9 cellular contexts compared by ENCODE assay signal in genomic region chr6:14212020-14212419, GRCh38.
DNase-seq lines count a peak whose midpoint lies in the region; ATAC-seq, FAIRE-seq and TF ChIP-seq lines count a peak whose summit lies in the region.
"Had no signal": no experiment of that assay in that cellular context is flagged by ENCODE, and none has a peak within 500 bp of the region (broad histone marks: within the 10 kb centered on the region; RNA-seq: fewer than 3 reads in every experiment).

No MANE protein-coding gene starts in this region.

- H3K27me3 Mint-ChIP-seq in CD4-positive, CD25-positive, alpha-beta regulatory T cell: no peaks in the 10 kb centered on the region

- no peak for TF ChIP-seq CTCF in MM.1S (IDR thresholded peaks at IDR 0.05; ENCODE audit: low read length)
- TF ChIP-seq CTCF in H1 (IDR thresholded peaks at IDR 0.05; ENCODE audit: control extremely low read depth in 1 of 3, insufficient read depth in 1 of 3, low read depth in 1 of 3, low read length in 3 of 3): no peak
- TF ChIP-seq CTCF in neural cell (IDR thresholded peaks at IDR 0.05; ENCODE audit: poor library complexity, severe bottlenecking): no peak
- TF ChIP-seq CTCF in tibial nerve (IDR thresholded peaks at IDR 0.05): no peak

- no peaks in the 10 kb centered on the region for H3K36me3 ChIP-seq in CD4-positive, CD25-positive, alpha-beta regulatory T cell (ENCODE audit: control insufficient read depth, insufficient read depth, low read length)
- H3K36me3 ChIP-seq in MM.1S (replicated peaks; ENCODE audit: insufficient read depth, low read length): no peaks in the 10 kb centered on the region
- H3K36me3 ChIP-seq in H1 (ENCODE audit: control insufficient read depth in 2 of 4, insufficient read depth in 4 of 4, low read length in 3 of 4): no peaks in the 10 kb centered on the region
- no peaks in the 10 kb centered on the region for H3K36me3 ChIP-seq in neural cell (ENCODE audit: insufficient read depth, low read length)
- H3K36me3 ChIP-seq in tibial nerve: no peaks in the 10 kb centered on the region

- no peak overlapping the region for H3K56ac ChIP-seq in H1 (replicated peaks; ENCODE audit: insufficient read length, low read depth, low read length)

- no peak overlapping the region; the same call in 1 of the 2 replicates for H2BK20ac ChIP-seq in H1 (ENCODE audit: low read length)

- peaks cover 23% of the 10 kb centered on the region for H3K4me1 ChIP-seq in CD4-positive, CD25-positive, alpha-beta regulatory T cell (ENCODE audit: control insufficient read depth, insufficient read depth, low read length, poor library complexity, severe bottlenecking)
- H3K4me1 ChIP-seq in MM.1S (ENCODE audit: low read length) (0 out of 2 replicates have a peak, but pooled peaks cover 6% of the 10 kb centered on the region), H1 (replicated peaks in 1 of 4; ENCODE audit: control insufficient read depth in 3 of 4, insufficient read depth in 4 of 4, low read length in 3 of 4) (peaks cover 4 to 14% (median 11%) of the 10 kb centered on the region in 4 experiments; a peak in 6 of 7 replicates), tibial nerve (peaks cover 4 to 17% (median 9%) of the 10 kb centered on the region in 4 donors)

- CTCF ChIA-PET in H1 (lab: Charles Lee; ENCODE audit: partially characterized antibody): interaction anchor here (0.6 to 2.4 kb wide), 24 partner anchors 12 to 1042 kb away, joined by 3 to 8 read pairs (median 3); no protein-coding TSS in a partner anchor

- no peak for FAIRE-seq in H1 (lab: Jason Lieb, UNC)

- peak overlapping the region; percentile 88; the same call in 1 of the 2 replicates for H3K18ac ChIP-seq in H1 (ENCODE audit: extremely low read depth, low read length)

- no peak overlapping the region for H3K27ac ChIP-seq in CD4-positive, CD25-positive, alpha-beta regulatory T cell (ENCODE audit: insufficient read depth, low read length, poor library complexity, severe bottlenecking)
- H3K27ac ChIP-seq in MM.1S (ENCODE audit: low read length): no peak overlapping the region
- no peak overlapping the region for H3K27ac ChIP-seq in H1 (ENCODE audit: low read depth, low read length)
- H3K27ac ChIP-seq in neural cell (ENCODE audit: low read length): no peak overlapping the region
- no peak overlapping the region for H3K27ac ChIP-seq in substantia nigra (ENCODE audit: low read depth, low read length, poor library complexity, severe bottlenecking)
- H3K27ac ChIP-seq in tibial nerve: no peak overlapping the region

- H3K79me2 ChIP-seq in MM.1S (ENCODE audit: low read length): no peaks in the 10 kb centered on the region
- no peaks in the 10 kb centered on the region for H3K79me2 ChIP-seq in H1 (ENCODE audit: control insufficient read depth in 1 of 2, insufficient read depth in 2 of 2, low read length in 2 of 2)
- H3K79me2 ChIP-seq in neural cell (replicated peaks; ENCODE audit: insufficient read depth, low read length): no peaks in the 10 kb centered on the region

- no peak overlapping the region for H3K9ac ChIP-seq in MM.1S (ENCODE audit: low read length)
- H3K9ac ChIP-seq in H1 (replicated peaks in 1 of 4; ENCODE audit: extremely low read depth in 1 of 4, low read depth in 3 of 4, low read length in 3 of 4): no peak overlapping the region
- peak overlapping the region; percentile 45 for H3K9ac ChIP-seq in neural cell (ENCODE audit: low read length)

- no peak overlapping the region for H4K8ac ChIP-seq in H1 (ENCODE audit: extremely low read depth, insufficient read depth, low read length)

- DNase-seq in CD4-positive, CD25-positive, alpha-beta regulatory T cell: no peak
- DNase-seq in MM.1S (no peak), H1 (ENCODE audit: low read depth in 1 of 2, low spot score in 2 of 2) (peak in 1 of 2 experiments; percentile 36), hippocampal formation (lab: John Stamatoyannopoulos, UW) (no peak), substantia nigra (lab: John Stamatoyannopoulos, UW) (no peak), tibial nerve (ENCODE audit: low spot score in 2 of 2) (no peak)
- DNase-seq: midbrain had no signal

- H3K4me2 ChIP-seq in MM.1S (ENCODE audit: low read depth, low read length) (peak overlapping the region; percentile 51; the same call in 1 of the 2 replicates), H1 (ENCODE audit: insufficient read depth in 1 of 2, low read depth in 2 of 2, low read length in 2 of 2) (peak overlapping the region; percentile 65 to 73), neural cell (ENCODE audit: low read length) (no peak overlapping the region)

- TF ChIP-seq RAD21 in H1 (IDR thresholded peaks at IDR 0.05 in 1 of 2, conservative IDR thresholded peaks at IDR 0.05 in 1 of 2; ENCODE audit: low read depth in 2 of 2, low read length in 2 of 2) (no peak), neural cell (conservative IDR thresholded peaks at IDR 0.05) (no peak)

- H4K91ac ChIP-seq in H1 (replicated peaks; ENCODE audit: insufficient read length, low read length): peak overlapping the region; percentile 51

- H2BK15ac ChIP-seq in H1 (ENCODE audit: low read length): no peak overlapping the region

- H3K14ac ChIP-seq in H1 (ENCODE audit: insufficient read length): no peak overlapping the region

- peaks cover 8% of the 10 kb centered on the region for H3K23me2 ChIP-seq in H1 (ENCODE audit: low read depth, low read length)

- peak overlapping the region; percentile 88 to 93 (median 90) for H3K4me3 Mint-ChIP-seq in CD4-positive, CD25-positive, alpha-beta regulatory T cell

- POLR2A ChIA-PET in H1 (lab: Charles Lee; ENCODE audit: partially characterized antibody): interaction anchor here (0.6 to 0.9 kb wide), 2 partner anchors 183 to 665 kb away, joined by 3 read pairs; no protein-coding TSS in a partner anchor

- no peak overlapping the region for H4K5ac ChIP-seq in H1 (ENCODE audit: insufficient read length, low read depth, low read length)

- H3K4me1 Mint-ChIP-seq in CD4-positive, CD25-positive, alpha-beta regulatory T cell: peaks cover 0 to 16% (median 4%) of the 10 kb centered on the region in 4 donors

- H2BK5ac ChIP-seq in H1 (ENCODE audit: low read depth, low read length): peak overlapping the region; percentile 27; the same call in 1 of the 2 replicates

- peak overlapping the region; percentile 70 for H3K4me3 ChIP-seq in CD4-positive, CD25-positive, alpha-beta regulatory T cell (ENCODE audit: low read depth, low read length)
- H3K4me3 ChIP-seq in MM.1S (ENCODE audit: low read length): no peak overlapping the region
- peak overlapping the region in 2 of 4 experiments; percentile 16 to 55; a peak in 4 of 8 replicates for H3K4me3 ChIP-seq in H1 (ENCODE audit: extremely low read depth in 1 of 4, insufficient read depth in 2 of 4, low read depth in 3 of 4, low read length in 4 of 4)
- H3K4me3 ChIP-seq in neural cell (ENCODE audit: low read length): peak overlapping the region; percentile 72
- H3K4me3 ChIP-seq in tibial nerve: peak overlapping the region in 2 of 4 donors; percentile 50 to 82

- H2BK12ac ChIP-seq in H1 (ENCODE audit: low read depth, low read length): 0 out of 2 replicates have a peak overlapping the region, but pooled peaks have one; percentile 62

- H3K27me3 ChIP-seq in CD4-positive, CD25-positive, alpha-beta regulatory T cell (ENCODE audit: control insufficient read depth, insufficient read depth, low read length): no peaks in the 10 kb centered on the region
- no peaks in the 10 kb centered on the region for H3K27me3 ChIP-seq in MM.1S (replicated peaks; ENCODE audit: insufficient read depth, low read length)
- peaks cover 0 to 17% (median 10%) of the 10 kb centered on the region in 4 experiments; a peak in 6 of 7 replicates for H3K27me3 ChIP-seq in H1 (replicated peaks in 1 of 4; ENCODE audit: control insufficient read depth in 3 of 4, extremely low read depth in 1 of 4, insufficient read depth in 3 of 4, low read length in 3 of 4)
- H3K27me3 ChIP-seq in neural cell (ENCODE audit: insufficient read depth, low read depth, low read length): no peaks in the 10 kb centered on the region
- H3K27me3 ChIP-seq in tibial nerve: no peaks in the 10 kb centered on the region

- WGBS in H1 (ENCODE audit: extremely low coverage in 1 of 2, insufficient coverage in 1 of 2, insufficient read length in 1 of 2, insufficient replicate concordance in 2 of 2, low coverage in 1 of 2, low lambda C conversion rate in 2 of 2, missing lambda C conversion rate in 1 of 2), 2 experiments: 13% methylated on average over 8 of the region's 8 CpGs; no CpG with 5 or more reads in 1 of the 2 experiments
- 68 to 69% methylated on average over 8 of the region's 8 CpGs for WGBS in tibial nerve, 2 donors

- no peak for ATAC-seq in CD4-positive, CD25-positive, alpha-beta regulatory T cell (ENCODE audit: low read depth in 2 of 2)
- ATAC-seq in GM21528 (IDR thresholded peaks at IDR 0.05; ENCODE audit: low FRiP score, unreplicated experiment): no peak

- H3K9me3 ChIP-seq in CD4-positive, CD25-positive, alpha-beta regulatory T cell (ENCODE audit: control insufficient read depth in 2 of 2, low read length in 2 of 2): no peaks in the 10 kb centered on the region
- no peaks in the 10 kb centered on the region for H3K9me3 ChIP-seq in MM.1S (replicated peaks; ENCODE audit: insufficient read depth, low read length)
- H3K9me3 ChIP-seq in H1 (ENCODE audit: insufficient read depth in 2 of 2, low read depth in 1 of 2, low read length in 1 of 2): no peaks in the 10 kb centered on the region
- no peaks in the 10 kb centered on the region for H3K9me3 ChIP-seq in neural cell (ENCODE audit: low read length)
- no peaks in the 10 kb centered on the region for H3K9me3 ChIP-seq in tibial nerve

- no peaks in the 10 kb centered on the region for H3K79me1 ChIP-seq in H1 (ENCODE audit: low read depth, low read length)

- H4K20me1 ChIP-seq in MM.1S (ENCODE audit: insufficient read depth, low read length) (no peaks in the 10 kb centered on the region), H1 (replicated peaks in 1 of 2; ENCODE audit: control insufficient read depth in 1 of 2, insufficient read depth in 2 of 2, low read length in 2 of 2) (no peaks in the 10 kb centered on the region), neural cell (ENCODE audit: insufficient read depth) (no peaks in the 10 kb centered on the region)

- H2AK5ac ChIP-seq in H1 (ENCODE audit: low read depth, low read length): 0 out of 2 replicates have a peak overlapping the region, but pooled peaks have one; percentile 41

- no peak overlapping the region for H3K23ac ChIP-seq in H1 (ENCODE audit: insufficient read length)

- TF ChIP-seq POLR2A in H1 (IDR thresholded peaks at IDR 0.05; ENCODE audit: control extremely low read depth in 1 of 2, low read depth in 2 of 2, low read length in 2 of 2) (no peak), tibial nerve (IDR thresholded peaks at IDR 0.05) (no peak)

- no peaks in the 10 kb centered on the region for H3K9me3 Mint-ChIP-seq in CD4-positive, CD25-positive, alpha-beta regulatory T cell

- H3K4ac ChIP-seq in H1 (replicated peaks; ENCODE audit: insufficient read length, low read depth, low read length): peak overlapping the region; percentile 5

- no peaks in the 10 kb centered on the region for H3K36me3 Mint-ChIP-seq in CD4-positive, CD25-positive, alpha-beta regulatory T cell

- H3K9me2 ChIP-seq in MM.1S (replicated peaks; ENCODE audit: insufficient read depth, low read length) (no peaks in the 10 kb centered on the region), neural cell (ENCODE audit: insufficient read depth, low read length) (no peaks in the 10 kb centered on the region)

- no peak for TF ChIP-seq EP300 in H1 (IDR thresholded peaks at IDR 0.05; ENCODE audit: borderline replicate concordance in 1 of 2, low read depth in 2 of 2, low read length in 2 of 2)
- no peak for TF ChIP-seq EP300 in neural cell (conservative IDR thresholded peaks at IDR 0.05; ENCODE audit: poor library complexity, severe bottlenecking)
- TF ChIP-seq EP300 in tibial nerve (IDR thresholded peaks at IDR 0.05): no peak

- H2AFZ ChIP-seq in MM.1S (ENCODE audit: low read length) (no peak overlapping the region), H1 (ENCODE audit: low read length) (no peak overlapping the region), neural cell (ENCODE audit: low read depth, low read length) (no peak overlapping the region)

- peak overlapping the region; percentile 15 to 74 (median 62) for H3K27ac Mint-ChIP-seq in CD4-positive, CD25-positive, alpha-beta regulatory T cell

- H3F3A ChIP-seq in MM.1S (ENCODE audit: insufficient read depth, low read length): no peaks in the 10 kb centered on the region
- H3F3A ChIP-seq in neural cell (ENCODE audit: insufficient read depth, low read length, poor library complexity, severe bottlenecking): no peaks in the 10 kb centered on the region

- H2BK120ac ChIP-seq in H1 (replicated peaks; ENCODE audit: low read depth, low read length): peak overlapping the region; percentile 45
